Comparison of ENCODE assay signal across 14 cellular contexts in the genomic region with DNA sequence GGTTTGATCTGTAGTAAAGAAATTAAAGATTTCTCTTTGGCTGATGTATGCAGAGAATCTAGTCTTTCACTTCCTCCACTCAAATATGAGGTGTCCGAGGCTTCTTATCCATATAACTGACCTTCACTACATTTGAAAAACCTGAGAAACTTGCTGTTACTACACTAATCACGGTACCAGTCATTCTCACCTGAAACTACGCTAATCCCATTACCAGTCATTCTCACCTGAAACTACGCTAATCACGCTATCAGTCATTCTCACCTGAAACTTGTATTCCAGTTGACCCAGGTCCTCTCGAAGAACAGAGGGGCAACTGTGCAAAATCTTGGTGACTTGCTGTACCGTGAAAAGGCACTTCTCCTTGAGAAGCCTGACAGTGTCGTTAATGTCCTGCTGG. TPM values are rescaled to one million over a fixed set of nuclear protein-coding genes. Genes with fewer than 3 reads are reported as not detected.
DNase-seq lines count a peak whose midpoint lies in the region; ATAC-seq and TF ChIP-seq lines count a peak whose summit lies in the region.
"Had no signal": no experiment of that assay in that cellular context is flagged by ENCODE, and none has a peak within 500 bp of the region (broad histone marks: within the 10 kb centered on the region; RNA-seq: fewer than 3 reads in every experiment).

No MANE protein-coding gene starts in this region.

- H3K4me3 ChIP-seq in upper lobe of right lung (no peak overlapping the region), neural progenitor cell (no peak overlapping the region)
- H3K4me3 ChIP-seq: MG63, psoas muscle had no signal

- H3K36me3 ChIP-seq in upper lobe of right lung (peaks cover 74% of the 10 kb centered on the region), neural progenitor cell (peaks cover 4% of the 10 kb centered on the region)

- H3K27ac ChIP-seq in upper lobe of right lung (no peak overlapping the region), neural progenitor cell (no peak overlapping the region)
- H3K27ac ChIP-seq: psoas muscle, WERI-Rb-1 had no signal

- H3K36me3 Mint-ChIP-seq in activated naive CD4-positive, alpha-beta T cell treated with anti-CD3 and anti-CD28 coated beads, Interleukin-2, amount 50 U/mL, for 72 hours, result peaks cover 23 to 42% of the 10 kb centered on the region in 2 donors
- peaks cover 80% of the 10 kb centered on the region for H3K36me3 Mint-ChIP-seq in stimulated activated effector memory CD8-positive, alpha-beta T cell treated with anti-CD3 and anti-CD28 coated beads, Interleukin-12 subunit alpha, Interleukin-12 subunit beta, amount 100 ng/mL, for 72 hours
- H3K36me3 Mint-ChIP-seq in neural progenitor cell, result peaks cover 10% of the 10 kb centered on the region

- H3K27me3 ChIP-seq in upper lobe of right lung (no peaks in the 10 kb centered on the region), neural progenitor cell (no peaks in the 10 kb centered on the region)
- H3K27me3 ChIP-seq: MG63 had no signal

- peaks cover 44% of the 10 kb centered on the region for H3K79me2 ChIP-seq in neural progenitor cell (ENCODE audit: low read depth)

- peak overlapping the region in 1 of 2 donors; percentile 93 for H3K27ac Mint-ChIP-seq in activated naive CD4-positive, alpha-beta T cell treated with anti-CD3 and anti-CD28 coated beads, Interleukin-2, amount 50 U/mL, for 72 hours
- H3K27ac Mint-ChIP-seq in stimulated activated effector memory CD8-positive, alpha-beta T cell treated with anti-CD3 and anti-CD28 coated beads, Interleukin-12 subunit alpha, Interleukin-12 subunit beta, amount 100 ng/mL, for 72 hours, result peak overlapping the region; percentile 63
- no peak overlapping the region for H3K27ac Mint-ChIP-seq in neural progenitor cell

- no peak for TF ChIP-seq CTCF in upper lobe of right lung (IDR thresholded peaks at IDR 0.05)
- TF ChIP-seq CTCF in neural progenitor cell (IDR thresholded peaks at IDR 0.05), result no peak

- peaks cover 31% of the 10 kb centered on the region for H3K4me1 ChIP-seq in upper lobe of right lung
- H3K4me1 ChIP-seq in neural progenitor cell, result peaks cover 6% of the 10 kb centered on the region

- peaks cover 53% of the 10 kb centered on the region for H3K4me1 Mint-ChIP-seq in stimulated activated effector memory CD8-positive, alpha-beta T cell treated with anti-CD3 and anti-CD28 coated beads, Interleukin-12 subunit alpha, Interleukin-12 subunit beta, amount 100 ng/mL, for 72 hours
- H3K4me1 Mint-ChIP-seq in neural progenitor cell, result peaks cover 5% of the 10 kb centered on the region

- peak overlapping the region; percentile 4 for H3K4me3 Mint-ChIP-seq in stimulated activated effector memory CD8-positive, alpha-beta T cell treated with anti-CD3 and anti-CD28 coated beads, Interleukin-12 subunit alpha, Interleukin-12 subunit beta, amount 100 ng/mL, for 72 hours
- H3K4me3 Mint-ChIP-seq in neural progenitor cell, result no peak overlapping the region

- H3K9me3 Mint-ChIP-seq in activated naive CD4-positive, alpha-beta T cell treated with anti-CD3 and anti-CD28 coated beads, Interleukin-2, amount 50 U/mL, for 72 hours, result peaks cover 5 to 6% of the 10 kb centered on the region in 2 donors
- H3K9me3 Mint-ChIP-seq in stimulated activated effector memory CD8-positive, alpha-beta T cell treated with anti-CD3 and anti-CD28 coated beads, Interleukin-12 subunit alpha, Interleukin-12 subunit beta, amount 100 ng/mL, for 72 hours, result no peaks in the 10 kb centered on the region
- H3K9me3 Mint-ChIP-seq in neural progenitor cell, result no peaks in the 10 kb centered on the region

- H3K27me3 Mint-ChIP-seq in neural progenitor cell (ENCODE audit: insufficient read depth, low read depth), result no peaks in the 10 kb centered on the region

- H3F3A ChIP-seq in neural progenitor cell (ENCODE audit: low read depth), result peaks cover 4% of the 10 kb centered on the region

- H3K9ac ChIP-seq in neural progenitor cell, result no peak overlapping the region

- H3K9me3 ChIP-seq in upper lobe of right lung (no peaks in the 10 kb centered on the region), neural progenitor cell (ENCODE audit: low read depth) (no peaks in the 10 kb centered on the region)
- H3K9me3 ChIP-seq: MG63, psoas muscle had no signal

- DNase-seq in activated naive CD4-positive, alpha-beta T cell treated with anti-CD3 and anti-CD28 coated beads, Interleukin-2, amount 50 U/mL, for 72 hours (ENCODE audit: low spot score in 2 of 2), result no peak
- DNase-seq in activated naive CD4-positive, alpha-beta T cell treated with Interleukin-2 at 50 U/mL for 16 hours, result no peak
- DNase-seq in stimulated activated effector memory CD8-positive, alpha-beta T cell treated with anti-CD3 and anti-CD28 coated beads, Interleukin-12 subunit alpha, Interleukin-12 subunit beta, amount 100 ng/mL, for 72 hours (ENCODE audit: low spot score in 2 of 2), result no peak
- DNase-seq in upper lobe of right lung (no peak), H4 (ENCODE audit: low spot score) (no peak), neural progenitor cell (ENCODE audit: low spot score) (no peak)
- DNase-seq: activated effector memory CD4-positive, alpha-beta T cell treated with anti-CD3 and anti-CD28 coated beads, Interleukin-2, amount 50 U/mL, for 16 hours; central memory CD4-positive, alpha-beta T cell; kidney; MG63; psoas muscle; WERI-Rb-1 had no signal

- H3K4me2 ChIP-seq in neural progenitor cell, result no peak overlapping the region

- intact Hi-C loops in upper lobe of right lung (cut with DNase I), result no loop called here

- peaks cover 25% of the 10 kb centered on the region for H4K20me1 ChIP-seq in neural progenitor cell (ENCODE audit: low read depth)

- H2AFZ ChIP-seq in neural progenitor cell (replicated peaks), result no peak overlapping the region

- peak; percentile 61 to 84 for ATAC-seq in activated naive CD4-positive, alpha-beta T cell treated with anti-CD3 and anti-CD28 coated beads, Interleukin-2, amount 50 U/mL, for 72 hours
- ATAC-seq in GM21390 (IDR thresholded peaks at IDR 0.05; ENCODE audit: unreplicated experiment) (peak; percentile 54), HG03571 (IDR thresholded peaks at IDR 0.05; ENCODE audit: unreplicated experiment) (peak; percentile 50), upper lobe of right lung (no peak)
- ATAC-seq in stimulated activated effector memory CD8-positive, alpha-beta T cell treated with anti-CD3 and anti-CD28 coated beads, Interleukin-12 subunit alpha, Interleukin-12 subunit beta, amount 100 ng/mL, for 72 hours, result peak; percentile 73
- ATAC-seq: psoas muscle had no signal

RNA-seq across cellular contexts. Expression of gene MTERF4, which starts 5.1 kb away (rescaled TPM):
- total RNA-seq in activated naive CD4-positive, alpha-beta T cell treated with anti-CD3 and anti-CD28 coated beads, Interleukin-2, amount 50 U/mL, for 72 hours, result 10 to 100 TPM; 37.8 to 47.1 TPM
- 34.6 TPM for total RNA-seq in upper lobe of right lung
- 36.8 and 37.6 TPM in 2 replicates for total RNA-seq in H4 (2014; rRNA removed; shearing (Covaris generic))
- 42.2 and 58.1 TPM in 2 replicates for total RNA-seq in neural progenitor cell (ENCODE audit: low replicate concordance)

RNA-seq across cellular contexts. Expression of gene PASK, which starts 52.3 kb away (rescaled TPM):
- total RNA-seq in activated naive CD4-positive, alpha-beta T cell treated with anti-CD3 and anti-CD28 coated beads, Interleukin-2, amount 50 U/mL, for 72 hours, result 10 to 100 TPM; 67.6 to 95.3 TPM
- 15.7 TPM for total RNA-seq in upper lobe of right lung
- 3.3 and 15.5 TPM in 2 replicates for total RNA-seq in H4 (2014; rRNA removed; shearing (Covaris generic))
- total RNA-seq in neural progenitor cell (ENCODE audit: low replicate concordance), result 20.3 and 35.1 TPM in 2 replicates

RNA-seq across cellular contexts. Expression of gene PPP1R7, which starts 53.3 kb away (rescaled TPM):
- total RNA-seq in activated naive CD4-positive, alpha-beta T cell treated with anti-CD3 and anti-CD28 coated beads, Interleukin-2, amount 50 U/mL, for 72 hours, result 10 to 100 TPM; 81.6 to 98.9 TPM
- 60.7 TPM for total RNA-seq in upper lobe of right lung
- 60.3 and 103 TPM in 2 replicates for total RNA-seq in H4 (2014; rRNA removed; shearing (Covaris generic))
- 40.0 and 52.9 TPM in 2 replicates for total RNA-seq in neural progenitor cell (ENCODE audit: low replicate concordance)
